1 cellular context compared by ENCODE assay signal in genomic region chr16:48623304-48624016, GRCh38.
A peak's percentile ranks its signal among the peaks of the same experiment; 100 is the strongest.
TF ChIP-seq lines count a peak whose summit lies in the region.

No MANE protein-coding gene starts in this region.

TF ChIP-seq in H1, 55 proteins besides CTCF, POLR2A, EP300 and RAD21:
- TF ChIP-seq SIRT6 (IDR thresholded peaks at IDR 0.05; ENCODE audit: low read length) (no peak), PHF8 (conservative IDR thresholded peaks at IDR 0.05; ENCODE audit: low read depth, low read length) (no peak), CHD1 (IDR thresholded peaks at IDR 0.05; ENCODE audit: low read depth, low read length) (no peak), RFX5 (IDR thresholded peaks at IDR 0.05; ENCODE audit: borderline replicate concordance, low read depth, low read length) (no peak), ATF3 (IDR thresholded peaks at IDR 0.05; ENCODE audit: insufficient read depth, low read depth, low read length) (no peak; the same call in 1 of the 2 replicates), CREB1 (IDR thresholded peaks at IDR 0.05) (no peak), FOSL1 (IDR thresholded peaks at IDR 0.05; ENCODE audit: insufficient read depth, low read depth, low read length) (no peak), NANOG (IDR thresholded peaks at IDR 0.05; ENCODE audit: insufficient read depth, low read depth, low read length, poor library complexity, severe bottlenecking) (no peak), CBX8 (IDR thresholded peaks at IDR 0.05; ENCODE audit: borderline replicate concordance, low read depth, low read length) (no peak), CBX5 (IDR thresholded peaks at IDR 0.05; ENCODE audit: low read depth, low read length) (no peak), RBBP5 (IDR thresholded peaks at IDR 0.05; ENCODE audit: borderline replicate concordance, low read depth, low read length) (peak; percentile 55; the same call in 1 of the 2 replicates), TBP (IDR thresholded peaks at IDR 0.05; ENCODE audit: low read depth, low read length) (no peak; the same call in 1 of the 2 replicates), HDAC6 (IDR thresholded peaks at IDR 0.05; ENCODE audit: low read depth, low read length) (no peak), GABPA (IDR thresholded peaks at IDR 0.05; ENCODE audit: borderline replicate concordance, insufficient read depth, low read length) (no peak), HDAC2 (IDR thresholded peaks at IDR 0.05; ENCODE audit: borderline replicate concordance in 1 of 2, low read depth in 2 of 2, low read length in 2 of 2) (peak; percentile 68 to 90; a peak in 2 of 4 replicates), SIN3A (conservative IDR thresholded peaks at IDR 0.05 in 1 of 2, IDR thresholded peaks at IDR 0.05 in 1 of 2; ENCODE audit: low read depth in 1 of 2, low read length in 2 of 2) (no peak), TCF12 (IDR thresholded peaks at IDR 0.05; ENCODE audit: low read depth, low read length) (no peak), YY1 (IDR thresholded peaks at IDR 0.05; ENCODE audit: low read depth, low read length) (peak; percentile 39; the same call in 1 of the 2 replicates), GTF2F1 (IDR thresholded peaks at IDR 0.05; ENCODE audit: borderline replicate concordance, low read depth, low read length) (no peak), SUZ12 (IDR thresholded peaks at IDR 0.05; ENCODE audit: low read length) (peak; percentile 27; the same call in 1 of the 2 replicates), KDM5A (IDR thresholded peaks at IDR 0.05; ENCODE audit: low read length) (no peak), EGR1 (IDR thresholded peaks at IDR 0.05; ENCODE audit: borderline replicate concordance, low read depth, low read length) (no peak), JUND (IDR thresholded peaks at IDR 0.05; ENCODE audit: low read length) (no peak), RXRA (IDR thresholded peaks at IDR 0.05; ENCODE audit: insufficient read depth, low read depth, low read length) (no peak), SP2 (IDR thresholded peaks at IDR 0.05; ENCODE audit: low read length) (no peak), KDM4A (IDR thresholded peaks at IDR 0.05; ENCODE audit: low read depth, low read length, severe bottlenecking) (no peak), ATF2 (IDR thresholded peaks at IDR 0.05; ENCODE audit: low read length) (no peak), ASH2L (IDR thresholded peaks at IDR 0.05; ENCODE audit: low read length) (peak; percentile 83), SP1 (IDR thresholded peaks at IDR 0.05; ENCODE audit: low read depth, low read length) (no peak), CEBPB (IDR thresholded peaks at IDR 0.05; ENCODE audit: low read depth, low read length) (no peak), EZH2 (IDR thresholded peaks at IDR 0.05; ENCODE audit: low read depth, low read length, severe bottlenecking) (no peak), SIX5 (IDR thresholded peaks at IDR 0.05; ENCODE audit: low read depth, low read length) (no peak), ZNF274 (IDR thresholded peaks at IDR 0.05; ENCODE audit: borderline replicate concordance, extremely low read depth, low read length) (no peak), SAP30 (IDR thresholded peaks at IDR 0.05; ENCODE audit: insufficient read depth, insufficient replicate concordance, low read length) (no peak), POU5F1 (IDR thresholded peaks at IDR 0.05; ENCODE audit: low read depth, low read length) (no peak), POLR2AphosphoS5 (IDR thresholded peaks at IDR 0.05; ENCODE audit: low read depth, low read length) (no peak), RNF2 (IDR thresholded peaks at IDR 0.05; ENCODE audit: borderline replicate concordance, low read depth, low read length, missing control alignments, poor library complexity, severe bottlenecking) (no peak), SRF (IDR thresholded peaks at IDR 0.05; ENCODE audit: low read depth, low read length) (no peak), NRF1 (IDR thresholded peaks at IDR 0.05; ENCODE audit: low read depth, low read length) (no peak), E2F6 (IDR thresholded peaks at IDR 0.05) (no peak; the same call in 1 of the 2 replicates), MAX (IDR thresholded peaks at IDR 0.05) (0 out of 2 replicates have a peak, but pooled peaks have one; percentile 40), TAF1 (IDR thresholded peaks at IDR 0.05; ENCODE audit: low read depth, low read length) (peak; percentile 34; the same call in 1 of the 2 replicates), SP4 (IDR thresholded peaks at IDR 0.05; ENCODE audit: low read length) (no peak), KDM1A (IDR thresholded peaks at IDR 0.05; ENCODE audit: borderline replicate concordance, low read length) (no peak), JUN (IDR thresholded peaks at IDR 0.05; ENCODE audit: low read depth, low read length) (no peak), TEAD4 (IDR thresholded peaks at IDR 0.05; ENCODE audit: low read depth, low read length) (no peak), BCL11A (IDR thresholded peaks at IDR 0.05; ENCODE audit: low read depth in 2 of 2, low read length in 2 of 2) (no peak), BACH1 (IDR thresholded peaks at IDR 0.05; ENCODE audit: low read length) (peak; percentile 83), CHD2 (IDR thresholded peaks at IDR 0.05; ENCODE audit: low read length) (no peak)
